8 cellular contexts compared by ENCODE assay signal in the genomic region with DNA sequence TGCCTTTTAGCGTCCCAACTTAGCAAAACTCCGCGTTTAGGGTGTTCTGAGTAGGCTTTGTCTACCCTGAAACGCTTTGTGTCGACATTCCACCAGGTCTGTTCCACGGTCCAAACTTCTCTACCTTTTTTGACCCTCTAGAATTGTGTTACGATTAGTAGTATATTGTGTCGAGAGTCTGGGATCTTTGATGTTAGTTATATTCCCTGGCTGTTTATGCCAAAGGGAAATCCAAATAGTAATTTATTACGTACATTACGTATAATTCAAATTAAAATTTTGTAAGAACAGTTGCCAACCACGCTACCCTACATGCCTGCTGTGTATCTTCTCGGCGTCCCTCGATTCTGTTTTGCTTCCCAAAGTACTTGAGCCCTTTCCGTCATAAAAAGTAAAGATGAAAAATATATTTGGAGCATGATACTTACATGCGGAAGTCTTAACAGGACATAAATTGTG. TPM values are rescaled to one million over a fixed set of nuclear protein-coding genes. Genes with fewer than 3 reads are reported as not detected.
DNase-seq lines count a peak whose midpoint lies in the region; ATAC-seq and TF ChIP-seq lines count a peak whose summit lies in the region.

No MANE protein-coding gene starts in this region.

- peaks cover 0 to 7% of the 10 kb centered on the region in 2 donors for H3K9me3 Mint-ChIP-seq in activated naive CD4-positive, alpha-beta T cell treated with anti-CD3 and anti-CD28 coated beads, Interleukin-2, amount 50 U/mL, for 72 hours
- peaks cover 5 to 8% of the 10 kb centered on the region in 2 donors for H3K9me3 Mint-ChIP-seq in stimulated activated naive CD8-positive, alpha-beta T cell treated with anti-CD3 and anti-CD28 coated beads, Interleukin-15, amount 100 ng/mL, for 72 hours

- H3K27ac Mint-ChIP-seq in activated naive CD4-positive, alpha-beta T cell treated with anti-CD3 and anti-CD28 coated beads, Interleukin-2, amount 50 U/mL, for 72 hours: peak overlapping the region; percentile 94 to 96
- peak overlapping the region; percentile 94 to 99 for H3K27ac Mint-ChIP-seq in stimulated activated naive CD8-positive, alpha-beta T cell treated with anti-CD3 and anti-CD28 coated beads, Interleukin-15, amount 100 ng/mL, for 72 hours

- peaks cover 10 to 18% of the 10 kb centered on the region in 2 donors for H3K36me3 Mint-ChIP-seq in activated naive CD4-positive, alpha-beta T cell treated with anti-CD3 and anti-CD28 coated beads, Interleukin-2, amount 50 U/mL, for 72 hours

- no peaks in the 10 kb centered on the region for H3K9me3 ChIP-seq in iPS-18a (ENCODE audit: control insufficient read depth, low read depth, low read length)

- no peak for TF ChIP-seq CTCF in AG04449 (IDR thresholded peaks at IDR 0.05; ENCODE audit: insufficient read depth, low read length, missing control alignments)
- no peak for TF ChIP-seq CTCF in HFF-Myc (IDR thresholded peaks at IDR 0.05; ENCODE audit: low read depth, low read length, missing control alignments)

- peak overlapping the region; percentile 95 for H3K9ac ChIP-seq in iPS-18a (ENCODE audit: low read length)

- H3K4me3 Mint-ChIP-seq in stimulated activated naive CD8-positive, alpha-beta T cell treated with anti-CD3 and anti-CD28 coated beads, Interleukin-15, amount 100 ng/mL, for 72 hours: peak overlapping the region; percentile 85 to 91

- H3K4me1 Mint-ChIP-seq in stimulated activated naive CD8-positive, alpha-beta T cell treated with anti-CD3 and anti-CD28 coated beads, Interleukin-15, amount 100 ng/mL, for 72 hours: peaks cover 52% of the 10 kb centered on the region

- H3K27me3 Mint-ChIP-seq in stimulated activated naive CD8-positive, alpha-beta T cell treated with anti-CD3 and anti-CD28 coated beads, Interleukin-15, amount 100 ng/mL, for 72 hours: no peaks in the 10 kb centered on the region

- no peaks in the 10 kb centered on the region for H3K36me3 ChIP-seq in iPS-18a (ENCODE audit: control insufficient read depth, low read depth, low read length)

- H3K4me3 ChIP-seq in AG04449 (ENCODE audit: low read depth, low read length) (peak overlapping the region; percentile 90), HFF-Myc (replicated peaks; ENCODE audit: low read depth, low read length) (peak overlapping the region; percentile 76), iPS-18a (ENCODE audit: low read length) (peak overlapping the region; percentile 80)

- peak overlapping the region; percentile 95 for H3K27ac ChIP-seq in iPS-18a (ENCODE audit: low read length)

- H3K27me3 ChIP-seq in iPS-18a (ENCODE audit: control insufficient read depth, insufficient read depth, low read length): no peaks in the 10 kb centered on the region

- no peak for DNase-seq in AG04449 (ENCODE audit: low read depth, low spot score)
- no peak for DNase-seq in HFF-Myc (ENCODE audit: extremely low read depth, low read depth)
- no peak for DNase-seq in activated naive CD4-positive, alpha-beta T cell treated with anti-CD3 and anti-CD28 coated beads, Interleukin-2, amount 50 U/mL, for 72 hours (ENCODE audit: low spot score in 2 of 2)
- no peak for DNase-seq in stimulated activated naive CD8-positive, alpha-beta T cell treated with anti-CD3 and anti-CD28 coated beads, Interleukin-15, amount 100 ng/mL, for 72 hours
- DNase-seq in superior temporal gyrus (ENCODE audit: extremely low spot score): no peak
- no peak for DNase-seq in activated gamma-delta T cell treated with Interleukin-2 at 50 U/mL for 16 hours
- no peak for DNase-seq in CD1c-positive myeloid dendritic cell (ENCODE audit: extremely low spot score)

- H3K4me1 ChIP-seq in iPS-18a (ENCODE audit: control insufficient read depth, low read depth, low read length): peaks cover 9% of the 10 kb centered on the region

- POLR2A ChIA-PET in AG04449 (lab: Yijun Ruan, JAX): interaction anchor here (0.9 to 1.4 kb wide), 4 partner anchors 9 to 288 kb away, joined by 3 to 5 read pairs (median 4); no protein-coding TSS in a partner anchor

- no peak for ATAC-seq in activated naive CD4-positive, alpha-beta T cell treated with anti-CD3 and anti-CD28 coated beads, Interleukin-2, amount 50 U/mL, for 72 hours
- no peak for ATAC-seq in stimulated activated naive CD8-positive, alpha-beta T cell treated with anti-CD3 and anti-CD28 coated beads, Interleukin-15, amount 100 ng/mL, for 72 hours

- CTCF ChIA-PET in AG04449 (lab: Yijun Ruan, JAX): interaction anchor here (0.7 to 1.0 kb wide), 3 partner anchors 11 to 533 kb away, joined by 3 read pairs; no protein-coding TSS in a partner anchor

RNA-seq across cellular contexts. Expression of a gene that starts 0.5 kb away (rescaled TPM):
- total RNA-seq in activated naive CD4-positive, alpha-beta T cell treated with anti-CD3 and anti-CD28 coated beads, Interleukin-2, amount 50 U/mL, for 72 hours: 10 to 100 TPM; 16.1 to 18.9 TPM
